In the genomic region with DNA sequence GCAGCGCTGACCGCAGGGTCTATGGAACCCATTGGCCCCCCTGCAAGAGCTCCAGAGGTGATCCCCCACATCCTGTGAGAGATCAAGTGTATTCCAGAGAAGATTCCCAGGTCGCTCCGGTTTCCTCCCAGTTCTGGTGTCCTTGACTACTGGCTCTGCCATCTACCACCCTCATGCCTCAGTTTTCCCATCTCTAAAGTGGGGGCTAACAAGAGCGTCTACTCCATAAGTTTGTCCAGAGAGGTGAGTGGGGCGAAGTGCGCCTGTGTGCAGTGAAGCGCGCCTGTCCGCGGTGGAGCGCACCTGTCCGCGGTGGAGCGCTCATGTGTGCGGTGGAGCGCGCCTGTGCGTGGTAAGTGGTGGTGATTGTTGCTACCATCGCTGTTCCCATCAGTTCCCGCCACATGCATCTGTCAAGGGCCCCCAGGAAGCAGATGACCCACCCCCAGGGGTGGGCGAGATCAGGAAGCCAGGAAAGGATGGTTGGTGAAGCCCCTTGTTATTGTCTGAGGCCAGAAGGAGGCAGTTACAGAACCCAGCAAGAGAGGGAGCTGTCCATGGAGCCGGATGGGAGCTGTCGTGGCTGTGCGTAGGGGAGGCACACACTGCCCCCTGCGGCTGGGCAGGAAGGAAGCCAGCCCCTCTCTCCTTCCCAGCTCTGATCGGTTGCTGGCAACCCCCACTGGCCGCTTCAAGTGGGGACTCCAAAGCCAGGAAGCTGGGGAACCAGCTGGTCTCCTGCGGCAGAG, we compare ENCODE assay signal across 1 cellular context.
TF ChIP-seq lines count a peak whose summit lies in the region.

No MANE protein-coding gene starts in this region.

TF ChIP-seq in GM12878, 131 proteins besides CTCF, POLR2A, EP300 and RAD21:
- TF ChIP-seq SKIL (IDR thresholded peaks at IDR 0.05; ENCODE audit: low read depth, poor library complexity, severe bottlenecking) (no peak), EZH2 (IDR thresholded peaks at IDR 0.05; ENCODE audit: borderline replicate concordance, control insufficient read depth, low read depth, low read length) (no peak), SIN3A (IDR thresholded peaks at IDR 0.05; ENCODE audit: low read depth, low read length) (no peak), PAX5 (IDR thresholded peaks at IDR 0.05; ENCODE audit: borderline replicate concordance, low read depth, low read length) (peak; percentile 46; the same call in 1 of the 2 replicates), RFX5 (IDR thresholded peaks at IDR 0.05; ENCODE audit: low read depth, low read length) (no peak), IRF5 (IDR thresholded peaks at IDR 0.05; ENCODE audit: borderline replicate concordance) (no peak), YBX1 (IDR thresholded peaks at IDR 0.05) (no peak), SMARCA5 (IDR thresholded peaks at IDR 0.05) (no peak), KLF5 (IDR thresholded peaks at IDR 0.05; ENCODE audit: partially characterized antibody) (no peak)
